ENCODE assay signal across 8 cellular contexts in the genomic region with DNA sequence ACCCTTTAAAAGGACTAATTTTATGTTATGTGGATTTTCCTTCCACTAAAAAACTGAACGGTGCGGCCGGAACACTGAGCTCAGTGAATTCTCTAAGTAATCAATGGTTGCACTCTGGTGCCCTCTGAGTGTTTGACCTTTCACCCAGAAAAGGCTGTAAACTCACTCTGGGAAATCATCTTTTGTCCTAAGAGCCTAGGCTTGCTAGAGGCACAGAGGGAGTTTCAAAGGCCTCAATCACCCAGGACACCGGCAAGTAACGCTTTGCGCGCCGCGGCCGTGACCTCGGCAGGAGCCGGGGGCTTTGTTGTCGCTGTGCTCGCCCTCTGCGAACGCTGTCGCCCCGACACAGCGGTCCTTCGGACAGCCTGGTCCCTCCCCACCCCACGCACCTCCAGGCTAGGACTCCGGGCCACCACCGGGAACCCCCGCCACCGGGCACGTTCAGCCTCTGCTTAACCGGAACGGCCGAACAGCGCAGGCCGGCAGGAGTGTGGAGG. TPM values are rescaled to one million over a fixed set of nuclear protein-coding genes. Genes with fewer than 3 reads are reported as not detected.
DNase-seq lines count a peak whose midpoint lies in the region; ATAC-seq and TF ChIP-seq lines count a peak whose summit lies in the region.

No MANE protein-coding gene starts in this region.

- H3K27me3 ChIP-seq in iPS-15b (ENCODE audit: control insufficient read depth, insufficient read depth, low read length): peaks cover 4% of the 10 kb centered on the region

- H3K36me3 ChIP-seq in iPS-15b (ENCODE audit: control insufficient read depth, insufficient read depth, low read length): no peaks in the 10 kb centered on the region

- no peak for TF ChIP-seq CTCF in CD14-positive monocyte (IDR thresholded peaks at IDR 0.05)

- H3K27me3 Mint-ChIP-seq in CD14-positive monocyte (ENCODE audit: low read depth in 3 of 3): peaks cover 3 to 5% (median 4%) of the 10 kb centered on the region in 3 donors
- no peaks in the 10 kb centered on the region for H3K27me3 Mint-ChIP-seq in activated T-helper 17 cell treated with anti-CD3 and anti-CD28 coated beads, Interleukin-2, amount 50 U/mL, for 72 hours

- DNase-seq in CD14-positive monocyte (ENCODE audit: low spot score) (no peak), islet precursor cell (no peak), NCI-H774 (lab: John Stamatoyannopoulos, UW) (no peak)
- no peak for DNase-seq in stimulated activated naive CD8-positive, alpha-beta T cell treated with anti-CD3 and anti-CD28 coated beads, Interleukin-15, Interleukin-2, amounts not matched to agents 100 U/mL and 50 U/mL, for 24 hours

- H3K4me1 Mint-ChIP-seq in CD14-positive monocyte: peaks cover 42% of the 10 kb centered on the region
- H3K4me1 Mint-ChIP-seq in activated T-helper 17 cell treated with anti-CD3 and anti-CD28 coated beads, Interleukin-2, amount 50 U/mL, for 72 hours: peaks cover 23% of the 10 kb centered on the region

- H3K4me3 ChIP-seq in iPS-15b (ENCODE audit: low read depth, low read length): peak overlapping the region; percentile 93

- H3K4me3 Mint-ChIP-seq in CD14-positive monocyte: peak overlapping the region; percentile 93 to 98
- peak overlapping the region; percentile 89 for H3K4me3 Mint-ChIP-seq in activated T-helper 17 cell treated with anti-CD3 and anti-CD28 coated beads, Interleukin-2, amount 50 U/mL, for 72 hours

- intact Hi-C loops in CD14-positive monocyte (cut with micrococcal nuclease): loop anchor here (5.0 to 10.0 kb wide), 3 partner anchors 53 to 339 kb away; a partner anchor contains a TSS

- H3K9ac ChIP-seq in iPS-15b (ENCODE audit: low read depth, low read length): peak overlapping the region; percentile 92

- no peaks in the 10 kb centered on the region for H3K9me3 ChIP-seq in iPS-15b (ENCODE audit: control insufficient read depth, insufficient read depth, low read length)

- H3K36me3 Mint-ChIP-seq in CD14-positive monocyte: peaks cover 5 to 13% of the 10 kb centered on the region in 2 donors
- peaks cover 49% of the 10 kb centered on the region for H3K36me3 Mint-ChIP-seq in activated T-helper 17 cell treated with anti-CD3 and anti-CD28 coated beads, Interleukin-2, amount 50 U/mL, for 72 hours (ENCODE audit: low read depth)

- peak overlapping the region; percentile 84 to 98 (median 92) for H3K27ac Mint-ChIP-seq in CD14-positive monocyte
- H3K27ac Mint-ChIP-seq in activated T-helper 17 cell treated with anti-CD3 and anti-CD28 coated beads, Interleukin-2, amount 50 U/mL, for 72 hours: peak overlapping the region; percentile 79

- ATAC-seq in GM19324 (IDR thresholded peaks at IDR 0.05; ENCODE audit: low FRiP score, unreplicated experiment) (peak; percentile 4), HG03520 (IDR thresholded peaks at IDR 0.05; ENCODE audit: unreplicated experiment) (peak; percentile 30)
- peak; percentile 3 for ATAC-seq in activated T-helper 17 cell treated with anti-CD3 and anti-CD28 coated beads, Interleukin-2, amount 50 U/mL, for 72 hours (replicated peaks)
- ATAC-seq in stimulated activated naive CD8-positive, alpha-beta T cell treated with anti-CD3 and anti-CD28 coated beads, Interleukin-15, Interleukin-2, amounts not matched to agents 100 U/mL and 50 U/mL, for 24 hours: peak; percentile 11

- no peaks in the 10 kb centered on the region for H3K9me3 Mint-ChIP-seq in CD14-positive monocyte
- H3K9me3 Mint-ChIP-seq in activated T-helper 17 cell treated with anti-CD3 and anti-CD28 coated beads, Interleukin-2, amount 50 U/mL, for 72 hours: no peaks in the 10 kb centered on the region

- H3K4me1 ChIP-seq in iPS-15b (ENCODE audit: control insufficient read depth, insufficient read depth, low read length): peaks cover 3% of the 10 kb centered on the region

RNA-seq across cellular contexts. Expression of a gene that starts 0.7 kb away (rescaled TPM):
- polyA plus RNA-seq in CD14-positive monocyte: 10 to 100 TPM; 36.9 to 46.7 TPM
- total RNA-seq in activated T-helper 17 cell treated with anti-CD3 and anti-CD28 coated beads, Interleukin-2, amount 50 U/mL, for 72 hours: 10 to 100 TPM; 33.2 to 34.6 TPM

RNA-seq across cellular contexts. Expression of a gene that starts 22.2 kb away (rescaled TPM):
- not detected for polyA plus RNA-seq in CD14-positive monocyte
- total RNA-seq in activated T-helper 17 cell treated with anti-CD3 and anti-CD28 coated beads, Interleukin-2, amount 50 U/mL, for 72 hours: 1 to 10 TPM in 1 of 2 donors, under 1 TPM in 1; 0.26 to 1.0 TPM
